8 cellular contexts compared by ENCODE assay signal in the genomic region with DNA sequence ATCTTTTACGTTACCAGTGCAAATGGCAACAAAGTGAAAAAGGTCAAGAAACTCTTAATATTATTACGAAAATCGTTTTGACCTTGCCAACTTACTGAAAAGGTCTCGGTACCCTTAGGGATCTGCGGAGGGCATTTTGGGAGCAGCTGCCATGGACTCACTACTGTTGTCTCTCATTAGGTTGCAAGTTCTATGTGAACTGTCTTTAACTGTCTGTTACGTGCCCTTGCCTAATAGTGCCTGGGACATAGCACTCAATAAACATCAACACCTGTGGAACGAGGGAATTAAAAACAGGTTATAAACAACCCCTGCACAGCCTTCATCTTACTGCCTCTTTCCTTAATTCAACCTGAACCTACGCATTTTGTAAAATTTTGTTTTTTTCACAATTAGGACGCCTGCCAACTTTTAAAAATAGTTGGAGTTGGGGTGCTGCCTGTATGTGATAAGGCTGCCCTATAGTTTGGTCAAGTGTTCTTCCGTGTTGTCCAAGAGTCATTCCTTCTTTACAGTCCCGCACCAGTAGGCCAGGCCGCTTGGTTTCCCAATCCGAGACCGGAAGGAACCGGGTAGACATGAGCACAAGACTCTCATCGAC.
DNase-seq lines count a peak whose midpoint lies in the region; ATAC-seq lines count a peak whose summit lies in the region.

No MANE protein-coding gene starts in this region.

- H3K27me3 ChIP-seq in ACC112 (ENCODE audit: insufficient read depth, low read length) (no peaks in the 10 kb centered on the region), iPS-20b (ENCODE audit: insufficient read depth, low read length) (no peaks in the 10 kb centered on the region; the same call in 1 of the 2 replicates)

- peak overlapping the region; percentile 98 for H3K4me3 ChIP-seq in ACC112 (ENCODE audit: low read depth, low read length)
- peak overlapping the region; percentile 87 for H3K4me3 ChIP-seq in iPS-20b (ENCODE audit: low read length)

- H3K36me3 ChIP-seq in ACC112 (ENCODE audit: insufficient read depth, low read length) (no peaks in the 10 kb centered on the region), iPS-20b (ENCODE audit: insufficient read depth, low read depth, low read length) (peaks cover 3% of the 10 kb centered on the region; the same call in 1 of the 2 replicates)

- peaks cover 2% of the 10 kb centered on the region for H3K36me3 Mint-ChIP-seq in activated naive CD8-positive, alpha-beta T cell

- peak; percentile 26 for ATAC-seq in GM19043 (IDR thresholded peaks at IDR 0.05; ENCODE audit: low read depth, unreplicated experiment)
- ATAC-seq in HG03342 (IDR thresholded peaks at IDR 0.05; ENCODE audit: unreplicated experiment), result peak; percentile 28
- no peak for ATAC-seq in stimulated activated naive CD8-positive, alpha-beta T cell treated with anti-CD3 and anti-CD28 coated beads, Interleukin-15, amount 100 ng/mL, for 72 hours

- no peaks in the 10 kb centered on the region for H3K27me3 Mint-ChIP-seq in activated naive CD8-positive, alpha-beta T cell
- no peaks in the 10 kb centered on the region for H3K27me3 Mint-ChIP-seq in stimulated activated naive CD8-positive, alpha-beta T cell treated with anti-CD3 and anti-CD28 coated beads, Interleukin-15, amount 100 ng/mL, for 72 hours

- peak overlapping the region; percentile 92 for H3K27ac ChIP-seq in ACC112 (ENCODE audit: low read depth, low read length)
- peak overlapping the region; percentile 62 for H3K27ac ChIP-seq in iPS-20b (ENCODE audit: low read length)

- no peak for DNase-seq in stimulated activated naive CD8-positive, alpha-beta T cell treated with anti-CD3 and anti-CD28 coated beads, Interleukin-15, amount 100 ng/mL, for 72 hours
- DNase-seq in globus pallidus (ENCODE audit: low spot score) (no peak), SIG-M5 (lab: John Stamatoyannopoulos, UW) (no peak)

- H3K79me2 ChIP-seq in ACC112 (ENCODE audit: control insufficient read depth, insufficient read depth, low read length, unreplicated experiment), result peaks cover 41% of the 10 kb centered on the region

- H3K4me3 Mint-ChIP-seq in activated naive CD8-positive, alpha-beta T cell, result peak overlapping the region; percentile 97
- peak overlapping the region; percentile 97 to 99 for H3K4me3 Mint-ChIP-seq in stimulated activated naive CD8-positive, alpha-beta T cell treated with anti-CD3 and anti-CD28 coated beads, Interleukin-15, amount 100 ng/mL, for 72 hours

- H3K4me1 ChIP-seq in ACC112 (ENCODE audit: control insufficient read depth, insufficient read depth, low read length, unreplicated experiment), result peaks cover 27% of the 10 kb centered on the region
- H3K4me1 ChIP-seq in iPS-20b (ENCODE audit: insufficient read depth, low read length), result peaks cover 4% of the 10 kb centered on the region; the same call in 1 of the 2 replicates

- peaks cover 40% of the 10 kb centered on the region for H3K4me1 Mint-ChIP-seq in activated naive CD8-positive, alpha-beta T cell (ENCODE audit: low read depth)
- peaks cover 45% of the 10 kb centered on the region for H3K4me1 Mint-ChIP-seq in stimulated activated naive CD8-positive, alpha-beta T cell treated with anti-CD3 and anti-CD28 coated beads, Interleukin-15, amount 100 ng/mL, for 72 hours

- H3K9me3 Mint-ChIP-seq in activated naive CD8-positive, alpha-beta T cell (ENCODE audit: low read depth), result no peaks in the 10 kb centered on the region
- no peaks in the 10 kb centered on the region for H3K9me3 Mint-ChIP-seq in stimulated activated naive CD8-positive, alpha-beta T cell treated with anti-CD3 and anti-CD28 coated beads, Interleukin-15, amount 100 ng/mL, for 72 hours

- H2AFZ ChIP-seq in ACC112 (ENCODE audit: low read length, unreplicated experiment), result peak overlapping the region; percentile 93

- peak overlapping the region; percentile 95; the same call in 1 of the 2 replicates for H3K9ac ChIP-seq in iPS-20b (ENCODE audit: low read depth, low read length)

- no peaks in the 10 kb centered on the region for H3K9me3 ChIP-seq in iPS-20b (ENCODE audit: insufficient read depth, low read depth, low read length)

- peak overlapping the region; percentile 100 for H3K27ac Mint-ChIP-seq in activated naive CD8-positive, alpha-beta T cell
- peak overlapping the region; percentile 100 for H3K27ac Mint-ChIP-seq in stimulated activated naive CD8-positive, alpha-beta T cell treated with anti-CD3 and anti-CD28 coated beads, Interleukin-15, amount 100 ng/mL, for 72 hours
